ENCODE assay signal across 25 cellular contexts in genomic region chr13:37889811-37890210, GRCh38. TPM values are rescaled to one million over a fixed set of nuclear protein-coding genes. Genes with fewer than 3 reads are reported as not detected.
"Had no signal": no experiment of that assay in that cellular context is flagged by ENCODE, and none has a peak within 500 bp of the region (broad histone marks: within the 10 kb centered on the region; RNA-seq: fewer than 3 reads in every experiment).

No MANE protein-coding gene starts in this region.

- H3K4me2 ChIP-seq: neural progenitor cell, smooth muscle cell had no signal

- H3K4me3 ChIP-seq: heart right ventricle, left lung, neural progenitor cell, prostate gland, right atrium auricular region, smooth muscle cell, stomach, tibial artery, upper lobe of left lung had no signal

- H3K27me3 ChIP-seq: heart right ventricle, left lung, neural progenitor cell, right atrium auricular region, stomach, tibial artery, upper lobe of left lung had no signal

- H3K4me1 ChIP-seq: foreskin keratinocyte, heart right ventricle, left lung, neural progenitor cell, prostate gland, right atrium auricular region, stomach, upper lobe of left lung had no signal

- H3K9ac ChIP-seq: neural progenitor cell had no signal

- H3K27ac ChIP-seq: epithelial cell of prostate, foreskin keratinocyte, heart right ventricle, left lung, neural progenitor cell, prostate gland, right atrium auricular region, stomach, tibial artery, upper lobe of left lung had no signal

- DNase-seq: cortex of kidney; foreskin keratinocyte; glutamatergic neuron; heart right ventricle; hippocampal formation; left cardiac atrium; left lung; mesendoderm; midbrain; naive thymus-derived CD4-positive, alpha-beta T cell; stimulated activated CD4-positive, alpha-beta T cell treated with anti-CD3 and anti-CD28 coated beads, Interleukin-12 subunit alpha, Interleukin-12 subunit beta, amount 100 ng/mL, for 4 hours; stimulated activated CD4-positive, alpha-beta T cell treated with anti-CD3 and anti-CD28 coated beads, Interleukin-1b, Interleukin-23, amount 100 ng/mL, for 48 hours; stimulated activated CD4-positive, alpha-beta T cell treated with anti-CD3 and anti-CD28 coated beads, Interleukin-4, amount 100 ng/mL, for 1 hour; stimulated activated CD8-positive, alpha-beta memory T cell treated with anti-CD3 and anti-CD28 coated beads, Interleukin-4, amount 100 ng/mL, for 48 hours; stimulated activated naive CD4-positive, alpha-beta T cell treated with Interleukin-2 at 50 U/mL for 16 hours; stomach; tibial artery; upper lobe of left lung had no signal

- H3K36me3 ChIP-seq: heart right ventricle, left lung, neural progenitor cell, prostate gland, right atrium auricular region, stomach, tibial artery, upper lobe of left lung had no signal

- H3K9me3 ChIP-seq: heart right ventricle, left lung, prostate gland, right atrium auricular region, stomach, tibial artery, upper lobe of left lung had no signal

RNA-seq across cellular contexts. Expression of gene TRPC4, which starts 20.2 kb away (rescaled TPM):
- total RNA-seq: dermis microvascular lymphatic vessel endothelial cell; esophagus mucosa; foreskin keratinocyte; naive thymus-derived CD4-positive, alpha-beta T cell; smooth muscle cell had no signal
- polyA plus RNA-seq: foreskin keratinocyte; naive thymus-derived CD4-positive, alpha-beta T cell had no signal
